ENCODE assay signal across 8 cellular contexts in the genomic region with DNA sequence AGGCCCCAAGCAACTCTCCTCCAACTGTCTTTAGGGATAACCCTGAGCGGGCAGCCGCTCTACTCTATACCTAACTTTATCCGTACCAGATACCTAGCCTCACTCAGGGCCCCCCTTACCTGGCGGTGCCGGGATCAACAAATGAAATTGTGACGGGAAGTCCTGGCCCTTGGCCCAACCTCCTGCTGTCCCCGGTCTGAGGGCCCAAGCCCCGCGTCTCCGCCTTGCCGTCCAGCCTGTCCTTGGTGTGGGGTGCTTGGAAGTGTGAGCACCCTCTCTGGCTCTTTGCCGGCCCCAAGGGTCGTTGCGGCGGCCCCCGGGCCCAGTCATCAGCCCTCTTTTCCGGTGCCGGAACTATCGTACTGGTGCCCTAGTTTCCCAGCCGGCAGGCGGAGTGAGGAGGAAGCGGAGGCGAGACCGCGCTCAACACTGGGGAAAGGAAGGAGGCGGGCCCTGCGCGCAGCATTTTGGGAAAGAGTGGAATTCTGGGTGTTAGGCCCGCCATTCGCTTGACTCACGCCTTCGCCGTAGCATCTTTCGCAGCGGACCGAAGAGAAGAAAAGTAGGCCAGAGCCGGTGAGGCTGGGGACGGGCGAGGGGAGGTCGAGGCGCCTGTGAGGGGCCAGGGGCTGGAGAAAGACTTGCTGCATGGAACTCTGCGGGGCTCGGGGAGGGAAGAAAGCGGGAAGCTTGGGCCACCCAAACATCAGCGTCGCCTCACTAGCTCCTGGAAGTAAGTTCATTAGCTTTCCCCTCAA. TPM values are rescaled to one million over a fixed set of nuclear protein-coding genes. Genes with fewer than 3 reads are reported as not detected.
DNase-seq lines count a peak whose midpoint lies in the region; ATAC-seq, FAIRE-seq and TF ChIP-seq lines count a peak whose summit lies in the region.

Gene SNRPD3, plus strand, starts transcription at position 504 of the 758 bp plus-strand sequence. CDS start 1,676 bp downstream, outside the sequence.

- 0 to 1% (median 1%) methylated on average over 10 to 46 of the region's 46 CpGs for WGBS in adrenal gland, 4 donors
- WGBS in heart left ventricle, 4 donors, result 0 to 1% (median 0%) methylated on average over 25 to 46 of the region's 46 CpGs
- 1% methylated on average over 46 of the region's 46 CpGs; no CpG with 5 or more reads in 1 of the 2 donors for WGBS in transverse colon (ENCODE audit: low coverage in 1 of 2), 2 donors

- ATAC-seq in HG02798 (IDR thresholded peaks at IDR 0.05; ENCODE audit: poor library complexity, unreplicated experiment), result peak; percentile 60
- peak; percentile 80 to 89 (median 82) for ATAC-seq in heart left ventricle

- DNase-seq in GM12892 (ENCODE audit: insufficient read length), result peak; percentile 73
- DNase-seq in NCI-H1436 (lab: John Stamatoyannopoulos, UW), result peak; percentile 91
- peak; percentile 79 to 91 (median 86) for DNase-seq in T-helper 1 cell
- DNase-seq in adrenal gland, result peak; percentile 90 to 96 (median 95)
- DNase-seq in heart left ventricle, result peak; percentile 94 to 96 (median 95)
- peak; percentile 91 for DNase-seq in pons (ENCODE audit: low spot score)
- peak; percentile 93 for DNase-seq in transverse colon

- H3K4me3 ChIP-seq in adrenal gland, result peak within 1 kb of the TSS; percentile 68 to 89 (median 82)
- H3K4me3 ChIP-seq in heart left ventricle, result peak within 1 kb of the TSS; percentile 67 to 100 (median 92)
- peak within 1 kb of the TSS; percentile 94 to 96 (median 95) for H3K4me3 ChIP-seq in transverse colon

- H3K4me1 ChIP-seq in adrenal gland (replicated peaks in 1 of 2) (peaks cover 28 to 49% of the 10 kb centered on the region in 2 donors), heart left ventricle (peaks cover 7 to 72% (median 56%) of the 10 kb centered on the region in 12 donors), transverse colon (peaks cover 44 to 52% (median 49%) of the 10 kb centered on the region in 4 donors)

- peak; percentile 86 for FAIRE-seq in GM12892 (lab: Jason Lieb, UNC)

- intact Hi-C loops in adrenal gland (cut with DNase I), result no loop called here
- intact Hi-C loops in heart left ventricle (cut with DNase I), result no loop called here
- intact Hi-C loops in transverse colon (cut with DNase I; ENCODE audit: low total_unique reads), result no loop called here

- H3K9me3 ChIP-seq in adrenal gland (replicated peaks in 1 of 3), result no peaks in the 10 kb centered on the region
- no peaks in the 10 kb centered on the region for H3K9me3 ChIP-seq in heart left ventricle
- H3K9me3 ChIP-seq in transverse colon, result no peaks in the 10 kb centered on the region

- H3K36me3 ChIP-seq in adrenal gland (replicated peaks in 1 of 2) (peaks cover 0 to 29% of the 10 kb centered on the region in 2 donors), heart left ventricle (peaks cover 0 to 40% (median 26%) of the 10 kb centered on the region in 9 donors), transverse colon (peaks cover 0 to 5% (median 2%) of the 10 kb centered on the region in 4 donors)

- in situ Hi-C loops in transverse colon (cut with MboI; ENCODE audit: low pct_ligation_motif_present in 1 of 4, low pct_unique_long_range_greater_than_20kb in 1 of 4, low sequenced_read_pairs in 3 of 4), result no loop called here

- TF ChIP-seq POLR2A in GM12892 (IDR thresholded peaks at IDR 0.05; ENCODE audit: low read depth, low read length) (peak; percentile 82), adrenal gland (IDR thresholded peaks at IDR 0.05) (peak; percentile 34 to 82), heart left ventricle (IDR thresholded peaks at IDR 0.05) (peak in 1 of 2 donors; percentile 45), transverse colon (IDR thresholded peaks at IDR 0.05) (peak; percentile 88)

- peak; percentile 6 for TF ChIP-seq EP300 in transverse colon (IDR thresholded peaks at IDR 0.05; ENCODE audit: low read depth)

- peak in 5 of 6 experiments; percentile 28 to 66 (median 35) for TF ChIP-seq CTCF in adrenal gland (IDR thresholded peaks at IDR 0.05)
- TF ChIP-seq CTCF in heart left ventricle (IDR thresholded peaks at IDR 0.05), result peak in 5 of 12 donors; percentile 7 to 39 (median 25)
- TF ChIP-seq CTCF in transverse colon (IDR thresholded peaks at IDR 0.05), result peak; percentile 24 to 79 (median 29)

- H3K27me3 ChIP-seq in adrenal gland (no peaks in the 10 kb centered on the region), heart left ventricle (no peaks in the 10 kb centered on the region), transverse colon (no peaks in the 10 kb centered on the region)

- H3K27ac ChIP-seq in adrenal gland (peak within 1 kb of the TSS; percentile 86 to 99 (median 95)), heart left ventricle (peak within 1 kb of the TSS; percentile 91 to 99 (median 98)), transverse colon (peak within 1 kb of the TSS; percentile 95 to 99 (median 98))

RNA-seq across cellular contexts. Expression of gene SNRPD3, which starts in this region (rescaled TPM):
- polyA plus RNA-seq in GM12892 (2012; ENCODE audit: missing spikeins), result 133 TPM
- 100 to 1,000 TPM in 2 of 8 donors, 10 to 100 TPM in 6; 66.4 to 162 (median 78.2) TPM for total RNA-seq in adrenal gland
- polyA plus RNA-seq in adrenal gland, result 100 to 1,000 TPM in 2 of 3 donors, 10 to 100 TPM in 1; 55.7 to 223 (median 126) TPM
- 100 to 1,000 TPM in 2 of 9 donors, 10 to 100 TPM in 7; 64.8 to 227 (median 74.0) TPM for total RNA-seq in heart left ventricle
- polyA plus RNA-seq in heart left ventricle, result 100 to 1,000 TPM in 1 of 2 donors, 10 to 100 TPM in 1; 91.1 to 146 TPM
- 100 to 1,000 TPM in 2 of 4 donors, 10 to 100 TPM in 2; 21.3 to 127 (median 93.8) TPM for total RNA-seq in transverse colon

Comparison
In these comparisons a context has a peak if more than half of its experiments do, and no peak if none do; other contexts are left out.
1. Peak in every context shown above with its lines: DNase-seq, ATAC-seq, H3K4me3 ChIP-seq and H3K27ac ChIP-seq.